In genomic region chr6:30124391-30124790, GRCh38 we compare ENCODE assay signal across 16 cellular contexts. TPM values are rescaled to one million over a fixed set of nuclear protein-coding genes. Genes with fewer than 3 reads are reported as not detected.
DNase-seq lines count a peak whose midpoint lies in the region; ATAC-seq and TF ChIP-seq lines count a peak whose summit lies in the region.
"Had no signal": no experiment of that assay in that cellular context is flagged by ENCODE, and none has a peak within 500 bp of the region (broad histone marks: within the 10 kb centered on the region; RNA-seq: fewer than 3 reads in every experiment).

No MANE protein-coding gene starts in this region.

- H3K27ac Mint-ChIP-seq in activated T-cell treated with anti-CD3 and anti-CD28 coated beads, Interleukin-2, amount 50 U/mL, for 72 hours, result no peak overlapping the region
- H3K27ac Mint-ChIP-seq: CD14-positive monocyte; CD8-positive, alpha-beta T cell; H9 had no signal

- H3K9ac ChIP-seq in colonic mucosa (ENCODE audit: low read depth in 2 of 2, low read length in 2 of 2), result no peak overlapping the region

- H3K4me1 ChIP-seq in colonic mucosa, result no peaks in the 10 kb centered on the region

- no peak for TF ChIP-seq CTCF in colonic mucosa (IDR thresholded peaks at IDR 0.05)
- TF ChIP-seq CTCF in GM10266 (IDR thresholded peaks at IDR 0.05; ENCODE audit: control insufficient read depth, insufficient read depth, low read depth, missing control alignments), result no peak

- intact Hi-C loops in colonic mucosa (cut with DNase I), result no loop called here

- no peaks in the 10 kb centered on the region for H3K9me3 Mint-ChIP-seq in activated T-cell treated with anti-CD3 and anti-CD28 coated beads, Interleukin-2, amount 50 U/mL, for 72 hours
- H3K9me3 Mint-ChIP-seq: CD8-positive, alpha-beta T cell; H9 had no signal

- peaks cover 17% of the 10 kb centered on the region for H3K4me1 Mint-ChIP-seq in activated T-cell treated with anti-CD3 and anti-CD28 coated beads, Interleukin-2, amount 50 U/mL, for 72 hours (ENCODE audit: low read depth)

- peak; percentile 21 for DNase-seq in colonic mucosa
- peak in 26 of 51 donors; percentile 2 to 59 (median 26) for DNase-seq in hypothalamus (lab: John Stamatoyannopoulos, UW)
- peak; percentile 55 for DNase-seq in pons (ENCODE audit: low spot score)
- peak; percentile 13 for DNase-seq in ureter (ENCODE audit: low spot score)
- DNase-seq in GM10266 (ENCODE audit: extremely low spot score), result no peak
- no peak for DNase-seq in activated T-cell treated with anti-CD3 and anti-CD28 coated beads, Interleukin-2, amount 50 U/mL, for 72 hours
- DNase-seq: CD8-positive, alpha-beta T cell; COR-L47; GOT3; H9 had no signal

- ATAC-seq in GM18868 (IDR thresholded peaks at IDR 0.05; ENCODE audit: unreplicated experiment), result no peak
- no peak for ATAC-seq in HG03159 (IDR thresholded peaks at IDR 0.05; ENCODE audit: unreplicated experiment)
- no peak for ATAC-seq in activated T-cell treated with anti-CD3 and anti-CD28 coated beads, Interleukin-2, amount 50 U/mL, for 72 hours (replicated peaks in 1 of 2)
- ATAC-seq: A549; CD8-positive, alpha-beta T cell; K562 had no signal

- no peak overlapping the region for H3K4me3 Mint-ChIP-seq in activated T-cell treated with anti-CD3 and anti-CD28 coated beads, Interleukin-2, amount 50 U/mL, for 72 hours
- H3K4me3 Mint-ChIP-seq: CD14-positive monocyte; CD8-positive, alpha-beta T cell; H9 had no signal

- H3K36me3 Mint-ChIP-seq in activated T-cell treated with anti-CD3 and anti-CD28 coated beads, Interleukin-2, amount 50 U/mL, for 72 hours (ENCODE audit: insufficient read depth in 2 of 2), result no peaks in the 10 kb centered on the region
- H3K36me3 Mint-ChIP-seq: CD14-positive monocyte; CD8-positive, alpha-beta T cell had no signal

- peaks cover 42% of the 10 kb centered on the region for H3K27me3 Mint-ChIP-seq in activated T-cell treated with anti-CD3 and anti-CD28 coated beads, Interleukin-2, amount 50 U/mL, for 72 hours (ENCODE audit: low read depth)

- H3K27ac ChIP-seq in colonic mucosa, result peak overlapping the region; percentile 41
- H3K27ac ChIP-seq: A549 had no signal

- no peaks in the 10 kb centered on the region for H3K27me3 ChIP-seq in colonic mucosa

- no peak overlapping the region for H3K4me3 ChIP-seq in colonic mucosa
- H3K4me3 ChIP-seq: A549, K562 had no signal

- H3K9me3 ChIP-seq in colonic mucosa, result no peaks in the 10 kb centered on the region
- H3K9me3 ChIP-seq: A549 had no signal

- no peaks in the 10 kb centered on the region for H3K36me3 ChIP-seq in colonic mucosa

RNA-seq across cellular contexts. Expression of gene TRIM31, which starts 11.5 kb away (rescaled TPM):
- 10 to 100 TPM; 44.4 to 51.2 TPM for total RNA-seq in colonic mucosa
- total RNA-seq in ureter, result 0.78 TPM
- total RNA-seq in activated T-cell treated with anti-CD3 and anti-CD28 coated beads, Interleukin-2, amount 50 U/mL, for 72 hours, result under 1 TPM in 1 of 2 donors, not detected in 1; 0.12 TPM
- total RNA-seq: CD8-positive, alpha-beta T cell; H9; K562 had no signal

RNA-seq across cellular contexts. Expression of gene TRIM40, which starts 11.5 kb away (rescaled TPM):
- total RNA-seq in colonic mucosa (10 to 100 TPM; 10.7 to 17.0 TPM), ureter (not detected)
- not detected for total RNA-seq in activated T-cell treated with anti-CD3 and anti-CD28 coated beads, Interleukin-2, amount 50 U/mL, for 72 hours
- total RNA-seq: CD8-positive, alpha-beta T cell; Daoy; H9; K562 had no signal

RNA-seq across cellular contexts. Expression of gene TRIM10, which starts 36.6 kb away (rescaled TPM):
- 1 to 10 TPM; 3.8 to 3.9 TPM for total RNA-seq in colonic mucosa
- total RNA-seq in ureter, result not detected
- under 1 TPM in 1 of 2 donors, not detected in 1; 0.39 TPM for total RNA-seq in activated T-cell treated with anti-CD3 and anti-CD28 coated beads, Interleukin-2, amount 50 U/mL, for 72 hours
- total RNA-seq: CD8-positive, alpha-beta T cell; Daoy had no signal

RNA-seq across cellular contexts. Expression of gene TRIM15, which starts 39.0 kb away (rescaled TPM):
- total RNA-seq in colonic mucosa (10 to 100 TPM; 26.8 to 47.3 TPM), ureter (not detected)
- total RNA-seq in activated T-cell treated with anti-CD3 and anti-CD28 coated beads, Interleukin-2, amount 50 U/mL, for 72 hours, result under 1 TPM; 0.84 to 0.95 TPM
- total RNA-seq: CD8-positive, alpha-beta T cell had no signal

RNA-seq across cellular contexts. Expression of gene RNF39, which starts 48.8 kb away (rescaled TPM):
- 1 to 10 TPM in 1 of 2 donors, under 1 TPM in 1; 0.93 to 1.6 TPM for total RNA-seq in colonic mucosa
- total RNA-seq in ureter, result 0.65 TPM
- not detected for total RNA-seq in activated T-cell treated with anti-CD3 and anti-CD28 coated beads, Interleukin-2, amount 50 U/mL, for 72 hours
- total RNA-seq: CD8-positive, alpha-beta T cell; K562 had no signal

Comparison
In these comparisons a context has a peak if more than half of its experiments do, and no peak if none do; other contexts are left out.
1. DNase-seq: peak in colonic mucosa (single experiment), hypothalamus (26 of 51), pons (single experiment) and ureter (single experiment); none in GM10266 (single experiment) and activated T-cell treated with anti-CD3 and anti-CD28 coated beads, Interleukin-2, amount 50 U/mL, for 72 hours (0 of 2).
2. RNA of gene TRIM31, which starts 11.5 kb away (total RNA-seq): 44.4 to 51.2 TPM in colonic mucosa; 0.78 TPM in ureter (single experiment) and 0.12 TPM in activated T-cell treated with anti-CD3 and anti-CD28 coated beads, Interleukin-2, amount 50 U/mL, for 72 hours; every median in the first group is over 10 times any median in the second.
3. RNA of gene TRIM40, which starts 11.5 kb away (total RNA-seq): 10.7 to 17.0 TPM in colonic mucosa; not detected in activated T-cell treated with anti-CD3 and anti-CD28 coated beads, Interleukin-2, amount 50 U/mL, for 72 hours and not detected in ureter (single experiment); every median in the first group is over 10 times any median in the second.